13 cellular contexts compared by ENCODE assay signal in genomic region chr12:50508420-50508819, GRCh38. TPM values are rescaled to one million over a fixed set of nuclear protein-coding genes. Genes with fewer than 3 reads are reported as not detected.
A peak's percentile ranks its signal among the peaks of the same experiment; 100 is the strongest.
DNase-seq lines count a peak whose midpoint lies in the region; ATAC-seq and TF ChIP-seq lines count a peak whose summit lies in the region.
"Had no signal": no experiment of that assay in that cellular context is flagged by ENCODE, and none has a peak within 500 bp of the region (broad histone marks: within the 10 kb centered on the region; RNA-seq: fewer than 3 reads in every experiment).

No MANE protein-coding gene starts in this region.

- H3K9me3 Mint-ChIP-seq in activated T-helper 2 cell treated with anti-CD3 and anti-CD28 coated beads, Interferon-gamma antibody, Interleukin-2, Interleukin-4, amounts not matched to agents 10 μg/mL and 5 μg/mL and 100 μg/mL, durations not matched to agents 14 hours and 24 hours and 36 hours: no peaks in the 10 kb centered on the region

- ATAC-seq in GM21576 (IDR thresholded peaks at IDR 0.05; ENCODE audit: unreplicated experiment) (no peak), GM21529 (IDR thresholded peaks at IDR 0.05; ENCODE audit: unreplicated experiment) (no peak)
- ATAC-seq: left ventricle myocardium superior, Right ventricle myocardium inferior had no signal

- H3K36me3 ChIP-seq in left ventricle myocardium inferior (no peaks in the 10 kb centered on the region), right atrium auricular region (no peaks in the 10 kb centered on the region), tibial nerve (no peaks in the 10 kb centered on the region)
- H3K36me3 ChIP-seq: BE2C had no signal

- H3K4me3 ChIP-seq in left ventricle myocardium inferior (no peak overlapping the region), right atrium auricular region (no peak overlapping the region), tibial nerve (no peak overlapping the region)

- H3K4me1 Mint-ChIP-seq in activated T-helper 2 cell treated with anti-CD3 and anti-CD28 coated beads, Interferon-gamma antibody, Interleukin-2, Interleukin-4, amounts not matched to agents 10 μg/mL and 5 μg/mL and 100 μg/mL, durations not matched to agents 14 hours and 24 hours and 36 hours (ENCODE audit: low read depth): peaks cover 47% of the 10 kb centered on the region

- no peak overlapping the region for H3K27ac Mint-ChIP-seq in activated T-helper 2 cell treated with anti-CD3 and anti-CD28 coated beads, Interferon-gamma antibody, Interleukin-2, Interleukin-4, amounts not matched to agents 10 μg/mL and 5 μg/mL and 100 μg/mL, durations not matched to agents 14 hours and 24 hours and 36 hours

- H3K4me1 ChIP-seq in left ventricle myocardium inferior: peaks cover 61% of the 10 kb centered on the region
- H3K4me1 ChIP-seq in right atrium auricular region: peaks cover 0 to 57% of the 10 kb centered on the region in 2 donors
- peaks cover 0 to 63% (median 44%) of the 10 kb centered on the region in 4 donors for H3K4me1 ChIP-seq in tibial nerve
- H3K4me1 ChIP-seq: BE2C had no signal

- DNase-seq in left ventricle myocardium inferior (no peak), right atrium auricular region (ENCODE audit: low spot score) (no peak), tibial nerve (ENCODE audit: low spot score in 2 of 2) (no peak), ureter (ENCODE audit: low spot score) (no peak)
- no peak for DNase-seq in activated T-helper 2 cell treated with anti-CD3 and anti-CD28 coated beads, Interferon-gamma antibody, Interleukin-2, Interleukin-4, amounts not matched to agents 10 μg/mL and 5 μg/mL and 100 μg/mL, durations not matched to agents 14 hours and 24 hours and 36 hours (ENCODE audit: low spot score)
- DNase-seq: IMR-90, left ventricle myocardium superior, NCI-H1694 treated with DMSO at 0.1 percent for 48 hours had no signal

- H3K4me3 Mint-ChIP-seq in activated T-helper 2 cell treated with anti-CD3 and anti-CD28 coated beads, Interferon-gamma antibody, Interleukin-2, Interleukin-4, amounts not matched to agents 10 μg/mL and 5 μg/mL and 100 μg/mL, durations not matched to agents 14 hours and 24 hours and 36 hours (ENCODE audit: low read depth): peak overlapping the region; percentile 78

- intact Hi-C loops in left ventricle myocardium inferior (cut with micrococcal nuclease): no loop called here
- intact Hi-C loops in activated T-helper 2 cell treated with anti-CD3 and anti-CD28 coated beads, Interferon-gamma antibody, Interleukin-2, Interleukin-4, amounts not matched to agents 10 μg/mL and 5 μg/mL and 100 μg/mL, durations not matched to agents 14 hours and 24 hours and 36 hours (cut with micrococcal nuclease): loop anchor here (10.0 kb wide), 3 partner anchors 226 to 516 kb away; partner anchors contain the start of genes ATF1 and SLC11A2

- 59% methylated on average over 6 of the region's 6 CpGs for WGBS in tibial nerve, 2 donors

- peaks cover 10% of the 10 kb centered on the region for H3K36me3 Mint-ChIP-seq in activated T-helper 2 cell treated with anti-CD3 and anti-CD28 coated beads, Interferon-gamma antibody, Interleukin-2, Interleukin-4, amounts not matched to agents 10 μg/mL and 5 μg/mL and 100 μg/mL, durations not matched to agents 14 hours and 24 hours and 36 hours (ENCODE audit: low read depth)

- H3K27me3 ChIP-seq in left ventricle myocardium inferior (ENCODE audit: low read depth) (no peaks in the 10 kb centered on the region), right atrium auricular region (no peaks in the 10 kb centered on the region), layer of hippocampus (ENCODE audit: control insufficient read depth, insufficient read depth, low read length) (no peaks in the 10 kb centered on the region), tibial nerve (no peaks in the 10 kb centered on the region)
- H3K27me3 ChIP-seq: BE2C had no signal

- TF ChIP-seq POLR2A in tibial nerve (IDR thresholded peaks at IDR 0.05): no peak

- H3K27ac ChIP-seq in left ventricle myocardium inferior (replicated peaks) (peak overlapping the region; percentile 1), right atrium auricular region (no peak overlapping the region), layer of hippocampus (ENCODE audit: low read depth, low read length) (peak overlapping the region; percentile 98), tibial nerve (peak overlapping the region; percentile 94 to 99 (median 96))

- no peaks in the 10 kb centered on the region for H3K9me3 ChIP-seq in left ventricle myocardium inferior (replicated peaks)
- no peaks in the 10 kb centered on the region for H3K9me3 ChIP-seq in right atrium auricular region
- H3K9me3 ChIP-seq in tibial nerve: no peaks in the 10 kb centered on the region
- H3K9me3 ChIP-seq: BE2C had no signal

- TF ChIP-seq CTCF in left ventricle myocardium inferior (IDR thresholded peaks at IDR 0.05; ENCODE audit: borderline replicate concordance) (no peak), right atrium auricular region (IDR thresholded peaks at IDR 0.05) (no peak), tibial nerve (IDR thresholded peaks at IDR 0.05) (no peak)

- H3K27me3 Mint-ChIP-seq in activated T-helper 2 cell treated with anti-CD3 and anti-CD28 coated beads, Interferon-gamma antibody, Interleukin-2, Interleukin-4, amounts not matched to agents 10 μg/mL and 5 μg/mL and 100 μg/mL, durations not matched to agents 14 hours and 24 hours and 36 hours (ENCODE audit: low read depth): no peaks in the 10 kb centered on the region

- TF ChIP-seq EP300 in tibial nerve (IDR thresholded peaks at IDR 0.05): no peak

RNA-seq across cellular contexts. Expression of gene DIP2B, which starts 3.6 kb away (rescaled TPM):
- total RNA-seq in left ventricle myocardium inferior (13.2 TPM), right atrium auricular region (10 to 100 TPM; 11.6 to 15.2 TPM), tibial nerve (10 to 100 TPM; 38.6 to 59.0 (median 44.8) TPM), ureter (27.0 TPM)
- 27.4 and 29.1 TPM in 2 replicates for total RNA-seq in activated T-helper 2 cell treated with anti-CD3 and anti-CD28 coated beads, Interferon-gamma antibody, Interleukin-2, Interleukin-4, amounts not matched to agents 10 μg/mL and 5 μg/mL and 100 μg/mL, durations not matched to agents 14 hours and 24 hours and 36 hours

Comparison
In these comparisons a context has a peak if more than half of its experiments do, and no peak if none do; other contexts are left out.
1. H3K27ac ChIP-seq: peak in left ventricle myocardium inferior (single experiment), layer of hippocampus (single experiment) and tibial nerve (4 of 4); none in right atrium auricular region (0 of 2).